In genomic region chr6:90219168-90219985, GRCh38 we compare ENCODE assay signal across 7 cellular contexts.
DNase-seq lines count a peak whose midpoint lies in the region; ATAC-seq and TF ChIP-seq lines count a peak whose summit lies in the region.

No MANE protein-coding gene starts in this region.

- no peak overlapping the region for H3K4me3 Mint-ChIP-seq in type B pancreatic cell

- H3K9me3 ChIP-seq in lower lobe of right lung (peaks cover 6% of the 10 kb centered on the region), upper lobe of left lung (peaks cover 0 to 6% (median 6%) of the 10 kb centered on the region in 4 donors)

- no peak for TF ChIP-seq EP300 in upper lobe of left lung (IDR thresholded peaks at IDR 0.05)

- H3K4me3 ChIP-seq in lower lobe of right lung: no peak overlapping the region
- H3K4me3 ChIP-seq in upper lobe of left lung: peak overlapping the region in 1 of 4 donors; percentile 10

- H3K4me1 ChIP-seq in lower lobe of right lung (peaks cover 40% of the 10 kb centered on the region), upper lobe of left lung (peaks cover 29 to 50% (median 43%) of the 10 kb centered on the region in 4 donors)

- H3K27ac ChIP-seq in lower lobe of right lung (peak overlapping the region; percentile 77), upper lobe of left lung (peak overlapping the region; percentile 71 to 83 (median 78))

- H3K9me3 Mint-ChIP-seq in type B pancreatic cell: peaks cover 6% of the 10 kb centered on the region

- DNase-seq in NCI-H2196 (lab: John Stamatoyannopoulos, UW; ENCODE audit: unreplicated experiment): peak; percentile 46
- peak; percentile 86 for DNase-seq in cerebellar cortex (ENCODE audit: low spot score)
- DNase-seq in lower lobe of right lung: no peak
- DNase-seq in upper lobe of left lung: peak in 1 of 2 donors; percentile 21
- no peak for DNase-seq in type B pancreatic cell (ENCODE audit: extremely low spot score, unreplicated experiment)

- H3K27ac Mint-ChIP-seq in type B pancreatic cell: no peak overlapping the region

- H3K27me3 ChIP-seq in lower lobe of right lung (ENCODE audit: low read depth) (no peaks in the 10 kb centered on the region), upper lobe of left lung (no peaks in the 10 kb centered on the region)

- no peaks in the 10 kb centered on the region for H3K27me3 Mint-ChIP-seq in type B pancreatic cell

- H3K4me1 Mint-ChIP-seq in type B pancreatic cell (ENCODE audit: unreplicated experiment): peaks cover 3% of the 10 kb centered on the region

- ATAC-seq in GM21381 (IDR thresholded peaks at IDR 0.05; ENCODE audit: unreplicated experiment) (peak; percentile 18), lower lobe of right lung (peak; percentile 47 to 53), upper lobe of left lung (ENCODE audit: low FRiP score in 2 of 2) (peak; percentile 36 to 74), HG02759 (IDR thresholded peaks at IDR 0.05; ENCODE audit: unreplicated experiment) (no peak)

- H3K36me3 Mint-ChIP-seq in type B pancreatic cell: peaks cover 12% of the 10 kb centered on the region

- WGBS in upper lobe of left lung, 2 donors: 50 to 55% methylated on average over 14 of the region's 14 CpGs

- intact Hi-C loops in lower lobe of right lung (cut with DNase I): no loop called here

- H3K36me3 ChIP-seq in lower lobe of right lung (no peaks in the 10 kb centered on the region), upper lobe of left lung (no peaks in the 10 kb centered on the region)

- TF ChIP-seq CTCF in lower lobe of right lung (IDR thresholded peaks at IDR 0.05): no peak
- no peak for TF ChIP-seq CTCF in upper lobe of left lung (IDR thresholded peaks at IDR 0.05)
- no peak for TF ChIP-seq CTCF in type B pancreatic cell (conservative IDR thresholded peaks at IDR 0.05)

- TF ChIP-seq POLR2A in upper lobe of left lung (IDR thresholded peaks at IDR 0.05): no peak

Comparison
In these comparisons a context has a peak if more than half of its experiments do, and no peak if none do; other contexts are left out.
1. DNase-seq: peak in NCI-H2196 (single experiment) and cerebellar cortex (single experiment); none in lower lobe of right lung (single experiment) and type B pancreatic cell (single experiment).